Comparison of ENCODE assay signal across 1 cellular context in genomic region chr11:118806400-118806799, GRCh38.
TF ChIP-seq lines count a peak whose summit lies in the region.

No MANE protein-coding gene starts in this region.

TF ChIP-seq in GM23338, 12 proteins besides CTCF, POLR2A, EP300 and RAD21 (continued from another document):
- TF ChIP-seq ZNF462 (CRISPR knock-in tag; IDR thresholded peaks at IDR 0.05) (no peak), ZNF331 (CRISPR knock-in tag; IDR thresholded peaks at IDR 0.05; ENCODE audit: low read depth) (no peak), EZH2 (IDR thresholded peaks at IDR 0.05; ENCODE audit: low read depth, unreplicated experiment) (no peak), ZNF114 (CRISPR knock-in tag; IDR thresholded peaks at IDR 0.05) (no peak)
